21 cellular contexts compared by ENCODE assay signal in the genomic region with DNA sequence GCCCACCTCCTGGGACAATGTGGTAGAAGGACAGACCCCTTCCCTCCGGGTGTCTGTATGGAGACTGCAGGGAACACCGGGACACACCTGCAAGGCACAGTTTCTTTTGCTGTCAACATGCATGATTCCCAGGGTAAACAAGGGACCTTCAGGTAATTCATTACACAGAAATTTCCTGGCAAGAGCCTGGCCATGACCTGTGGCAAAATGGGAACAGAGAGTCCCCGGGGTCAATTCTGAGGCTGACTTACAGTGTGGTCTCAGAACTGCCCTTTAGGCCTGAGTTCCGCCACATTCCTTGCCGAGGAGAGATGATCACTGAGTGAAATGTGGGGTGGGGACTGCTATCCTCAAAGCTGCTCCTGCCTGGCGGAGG. TPM values are rescaled to one million over a fixed set of nuclear protein-coding genes. Genes with fewer than 3 reads are reported as not detected.
"Had no signal": no experiment of that assay in that cellular context is flagged by ENCODE, and none has a peak within 500 bp of the region (broad histone marks: within the 10 kb centered on the region; RNA-seq: fewer than 3 reads in every experiment).

No MANE protein-coding gene starts in this region.

- H3K27me3 Mint-ChIP-seq: activated CD4-positive, alpha-beta T cell treated with anti-CD3 and anti-CD28 coated beads for 36 hours; activated CD8-positive, alpha-beta T cell treated with anti-CD3 and anti-CD28 coated beads for 36 hours; activated T-helper 17 cell treated with anti-CD3 and anti-CD28 coated beads, Interleukin-2, amount 50 U/mL, for 72 hours; T-cell; type B pancreatic cell had no signal

- H3K27me3 ChIP-seq: suprapubic skin had no signal

- H3K4me1 ChIP-seq: prostate gland had no signal

- H3K4me3 Mint-ChIP-seq: activated CD4-positive, alpha-beta T cell treated with anti-CD3 and anti-CD28 coated beads for 36 hours; activated CD8-positive, alpha-beta T cell treated with anti-CD3 and anti-CD28 coated beads for 36 hours; activated T-helper 17 cell treated with anti-CD3 and anti-CD28 coated beads, Interleukin-2, amount 50 U/mL, for 72 hours; nephron; T-cell; type B pancreatic cell had no signal

- H3K4me3 ChIP-seq: lung, mucosa of descending colon, prostate gland, suprapubic skin had no signal

- ATAC-seq: activated CD4-positive, alpha-beta T cell treated with anti-CD3 and anti-CD28 coated beads for 36 hours; activated CD8-positive, alpha-beta T cell treated with anti-CD3 and anti-CD28 coated beads for 36 hours; activated naive CD4-positive, alpha-beta T cell treated with anti-CD3 and anti-CD28 coated beads, Interleukin-2, amount 50 U/mL, for 72 hours; activated T-helper 17 cell treated with anti-CD3 and anti-CD28 coated beads, Interleukin-2, amount 50 U/mL, for 72 hours; esophagus mucosa; mucosa of descending colon; sciatic nerve; stimulated activated naive CD8-positive, alpha-beta T cell treated with anti-CD3 and anti-CD28 coated beads, Interleukin-15, Interleukin-2, amounts not matched to agents 100 U/mL and 50 U/mL, for 24 hours; T-cell had no signal

- H3K36me3 ChIP-seq: prostate gland had no signal

- H3K27ac ChIP-seq: prostate gland, suprapubic skin, VCaP had no signal

- H3K9me3 ChIP-seq: mucosa of descending colon, prostate gland, suprapubic skin had no signal

- H3K27ac Mint-ChIP-seq: activated CD4-positive, alpha-beta T cell treated with anti-CD3 and anti-CD28 coated beads for 36 hours; activated CD8-positive, alpha-beta T cell treated with anti-CD3 and anti-CD28 coated beads for 36 hours; activated naive CD4-positive, alpha-beta T cell treated with anti-CD3 and anti-CD28 coated beads, Interleukin-2, amount 50 U/mL, for 72 hours; activated T-helper 17 cell treated with anti-CD3 and anti-CD28 coated beads, Interleukin-2, amount 50 U/mL, for 72 hours; nephron; type B pancreatic cell had no signal

- H3K9me3 Mint-ChIP-seq: activated CD8-positive, alpha-beta T cell treated with anti-CD3 and anti-CD28 coated beads for 36 hours; activated naive CD4-positive, alpha-beta T cell treated with anti-CD3 and anti-CD28 coated beads, Interleukin-2, amount 50 U/mL, for 72 hours; activated T-helper 17 cell treated with anti-CD3 and anti-CD28 coated beads, Interleukin-2, amount 50 U/mL, for 72 hours; nephron; T-cell; type B pancreatic cell had no signal

- DNase-seq: activated CD4-positive, alpha-beta T cell treated with anti-CD3 and anti-CD28 coated beads for 36 hours; activated CD8-positive, alpha-beta memory T cell treated with anti-CD3 and anti-CD28 coated beads, Interleukin-2, amount 50 U/mL, for 4 hours; activated CD8-positive, alpha-beta T cell treated with anti-CD3 and anti-CD28 coated beads for 36 hours; anterior cingulate cortex; cerebellar nuclear complex; dermis blood vessel endothelial cell; mucosa of descending colon; occipital lobe; stimulated activated CD4-positive, alpha-beta T cell treated with anti-CD3 and anti-CD28 coated beads, Interleukin-2, amount 100 ng/mL, for 24 hours; stimulated activated naive CD8-positive, alpha-beta T cell treated with anti-CD3 and anti-CD28 coated beads, Interleukin-15, Interleukin-2, amounts not matched to agents 100 U/mL and 50 U/mL, for 24 hours; T-cell had no signal

- H3K4me1 Mint-ChIP-seq: nephron had no signal

RNA-seq across cellular contexts. Expression of a gene that starts 56.4 kb away (rescaled TPM):
- total RNA-seq: activated CD4-positive, alpha-beta T cell treated with anti-CD3 and anti-CD28 coated beads for 36 hours; activated CD8-positive, alpha-beta T cell treated with anti-CD3 and anti-CD28 coated beads for 36 hours; activated naive CD4-positive, alpha-beta T cell treated with anti-CD3 and anti-CD28 coated beads, Interleukin-2, amount 50 U/mL, for 72 hours; activated T-helper 17 cell treated with anti-CD3 and anti-CD28 coated beads, Interleukin-2, amount 50 U/mL, for 72 hours; dermis blood vessel endothelial cell; esophagus mucosa; T-cell had no signal
- polyA plus RNA-seq: lung had no signal
